In genomic region chr1:52403566-52404115, GRCh38 we compare ENCODE assay signal across 8 cellular contexts. TPM values are rescaled to one million over a fixed set of nuclear protein-coding genes. Genes with fewer than 3 reads are reported as not detected.
DNase-seq lines count a peak whose midpoint lies in the region; ATAC-seq and TF ChIP-seq lines count a peak whose summit lies in the region.

No MANE protein-coding gene starts in this region.

- under 1% methylated on average over 16 of the region's 16 CpGs for WGBS in prostate gland

- intact Hi-C loops in CD4-positive, alpha-beta T cell (cut with DNase I, micrococcal nuclease) = loop anchor here (1.0 to 10.0 kb wide), 10 partner anchors 15 to 521 kb away; partner anchors contain the start of genes BTF3L4 (in 1 of the 2), CC2D1B (in 1 of the 2), ECHDC2 (in 1 of the 2) and SCP2 (in 1 of the 2)
- intact Hi-C loops in prostate gland (cut with DNase I) = loop anchor here (2.0 to 10.0 kb wide), 4 partner anchors 37 to 514 kb away; partner anchors contain the start of genes CC2D1B and ZFYVE9

- TF ChIP-seq POLR2A in prostate gland (IDR thresholded peaks at IDR 0.05) = no peak

- H3K4me1 Mint-ChIP-seq in CD4-positive, alpha-beta T cell (ENCODE audit: low read depth) = peaks cover 43% of the 10 kb centered on the region
- peaks cover 38% of the 10 kb centered on the region for H3K4me1 Mint-ChIP-seq in activated T-cell treated with anti-CD3 and anti-CD28 coated beads, Interleukin-2, amount 50 U/mL, for 72 hours (ENCODE audit: low read depth)

- H3K9ac ChIP-seq in NT2/D1 (ENCODE audit: insufficient read length, low read depth) = peak overlapping the region; percentile 98

- no peaks in the 10 kb centered on the region for H3K9me3 Mint-ChIP-seq in CD4-positive, alpha-beta T cell
- H3K9me3 Mint-ChIP-seq in activated T-cell treated with anti-CD3 and anti-CD28 coated beads, Interleukin-2, amount 50 U/mL, for 72 hours = no peaks in the 10 kb centered on the region

- peak overlapping the region; percentile 45 for H3K27ac ChIP-seq in CD4-positive, alpha-beta T cell (ENCODE audit: low read depth, low read length)
- peak overlapping the region; percentile 91 for H3K27ac ChIP-seq in foreskin keratinocyte
- peak overlapping the region; percentile 43 to 85 for H3K27ac ChIP-seq in prostate gland

- H3K4me1 ChIP-seq in NT2/D1 (ENCODE audit: insufficient read depth, insufficient read length) (no peaks in the 10 kb centered on the region), foreskin keratinocyte (peaks cover 6% of the 10 kb centered on the region), prostate gland (replicated peaks) (no peaks in the 10 kb centered on the region)

- H3K36me3 ChIP-seq in NT2/D1 (ENCODE audit: insufficient read depth, insufficient read length, low read length) (peaks cover 71% of the 10 kb centered on the region), prostate gland (no peaks in the 10 kb centered on the region)

- peak; percentile 52 for ATAC-seq in CD4-positive, alpha-beta T cell (ENCODE audit: poor library complexity)
- ATAC-seq in HG03354 (IDR thresholded peaks at IDR 0.05; ENCODE audit: poor library complexity, severe bottlenecking, unreplicated experiment) = peak; percentile 36
- ATAC-seq in activated T-cell treated with anti-CD3 and anti-CD28 coated beads, Interleukin-2, amount 50 U/mL, for 72 hours (replicated peaks in 1 of 2) = peak; percentile 63 to 70
- ATAC-seq in foreskin keratinocyte = peak; percentile 69

- POLR2A ChIA-PET in CD4-positive, alpha-beta T cell (lab: Charles Lee) = interaction anchor here (0.7 to 3.3 kb wide), 24 partner anchors 15 to 1541 kb away, joined by 3 to 72 read pairs (median 6); partner anchors contain the start of genes BTF3L4, CC2D1B, ECHDC2 and IFT25

- H3K27me3 ChIP-seq in CD4-positive, alpha-beta T cell (ENCODE audit: control insufficient read depth, insufficient read depth, low read length) = no peaks in the 10 kb centered on the region
- no peaks in the 10 kb centered on the region for H3K27me3 ChIP-seq in NT2/D1 (ENCODE audit: insufficient read depth, insufficient read length)
- no peaks in the 10 kb centered on the region for H3K27me3 ChIP-seq in foreskin keratinocyte
- no peaks in the 10 kb centered on the region for H3K27me3 ChIP-seq in prostate gland (replicated peaks; ENCODE audit: insufficient read depth)

- CTCF ChIA-PET in CD4-positive, alpha-beta T cell (lab: Charles Lee) = interaction anchor here (0.8 to 3.1 kb wide), 9 partner anchors 15 to 370 kb away, joined by 3 to 35 read pairs (median 5); partner anchors contain the start of genes CC2D1B, KTI12, SHISAL2A and TUT4

- DNase-seq in CD4-positive, alpha-beta T cell = peak; percentile 1 to 54 (median 30)
- DNase-seq in GM19240 (ENCODE audit: insufficient read length, low spot score) (peak; percentile 31), NT2/D1 (ENCODE audit: low read depth, low spot score) (peak; percentile 94), foreskin keratinocyte (peak; percentile 53 to 74), prostate gland (ENCODE audit: low spot score) (no peak), HT-29 (ENCODE audit: low spot score) (no peak)
- peak; percentile 66 to 67 for DNase-seq in activated T-cell treated with anti-CD3 and anti-CD28 coated beads, Interleukin-2, amount 50 U/mL, for 72 hours

- H3K4me3 ChIP-seq in NT2/D1 (ENCODE audit: insufficient read length, low read depth) (peak overlapping the region; percentile 97), prostate gland (peak overlapping the region; percentile 57 to 65)

- H3K27me3 Mint-ChIP-seq in CD4-positive, alpha-beta T cell = no peaks in the 10 kb centered on the region
- H3K27me3 Mint-ChIP-seq in activated T-cell treated with anti-CD3 and anti-CD28 coated beads, Interleukin-2, amount 50 U/mL, for 72 hours (ENCODE audit: low read depth) = no peaks in the 10 kb centered on the region

- H3K4me3 Mint-ChIP-seq in CD4-positive, alpha-beta T cell = peak overlapping the region; percentile 98
- peak overlapping the region; percentile 99 for H3K4me3 Mint-ChIP-seq in activated T-cell treated with anti-CD3 and anti-CD28 coated beads, Interleukin-2, amount 50 U/mL, for 72 hours

- no peak for TF ChIP-seq CTCF in CD4-positive, alpha-beta T cell (IDR thresholded peaks at IDR 0.05)
- TF ChIP-seq CTCF in foreskin keratinocyte (conservative IDR thresholded peaks at IDR 0.05) = no peak
- no peak for TF ChIP-seq CTCF in prostate gland (IDR thresholded peaks at IDR 0.05)

- H3K9me3 ChIP-seq in CD4-positive, alpha-beta T cell (ENCODE audit: control insufficient read depth, low read length) = no peaks in the 10 kb centered on the region
- no peaks in the 10 kb centered on the region for H3K9me3 ChIP-seq in NT2/D1 (ENCODE audit: insufficient read depth, low read length)
- H3K9me3 ChIP-seq in prostate gland = no peaks in the 10 kb centered on the region

- peaks cover 40% of the 10 kb centered on the region for H3K36me3 Mint-ChIP-seq in CD4-positive, alpha-beta T cell (ENCODE audit: low read depth)
- peaks cover 25 to 50% of the 10 kb centered on the region in 2 donors for H3K36me3 Mint-ChIP-seq in activated T-cell treated with anti-CD3 and anti-CD28 coated beads, Interleukin-2, amount 50 U/mL, for 72 hours (ENCODE audit: insufficient read depth in 2 of 2)

- peak overlapping the region; percentile 99 for H3K27ac Mint-ChIP-seq in CD4-positive, alpha-beta T cell
- H3K27ac Mint-ChIP-seq in activated T-cell treated with anti-CD3 and anti-CD28 coated beads, Interleukin-2, amount 50 U/mL, for 72 hours = peak overlapping the region; percentile 99

RNA-seq across cellular contexts. Expression of gene ORC1, which starts 0.6 kb away (rescaled TPM):
- total RNA-seq in CD4-positive, alpha-beta T cell = 1 to 10 TPM; 1.1 to 1.3 TPM
- total RNA-seq in activated T-cell treated with anti-CD3 and anti-CD28 coated beads, Interleukin-2, amount 50 U/mL, for 72 hours = 10 to 100 TPM; 37.1 to 43.5 TPM
- total RNA-seq in foreskin keratinocyte = 17.7 and 20.6 TPM in 2 replicates
- 8.0 and 10.8 TPM in 2 replicates for polyA plus RNA-seq in foreskin keratinocyte
- total RNA-seq in prostate gland = 1 to 10 TPM; 2.2 to 3.3 TPM
- 19.5 and 20.1 TPM in 2 replicates for total RNA-seq in HT-29 (2014; rRNA removed; shearing (Covaris generic))

RNA-seq across cellular contexts. Expression of gene PRPF38A, which starts 0.8 kb away (rescaled TPM):
- total RNA-seq in CD4-positive, alpha-beta T cell = 10 to 100 TPM; 56.2 to 63.6 TPM
- total RNA-seq in activated T-cell treated with anti-CD3 and anti-CD28 coated beads, Interleukin-2, amount 50 U/mL, for 72 hours = 10 to 100 TPM; 80.5 to 91.8 TPM
- total RNA-seq in foreskin keratinocyte (16.5 and 18.9 TPM in 2 replicates), prostate gland (10 to 100 TPM; 15.3 to 24.8 TPM)
- 19.5 and 20.5 TPM in 2 replicates for polyA plus RNA-seq in foreskin keratinocyte
- 16.6 and 25.1 TPM in 2 replicates for total RNA-seq in HT-29 (2014; rRNA removed; shearing (Covaris generic))

RNA-seq across cellular contexts. Expression of gene CC2D1B, which starts 37.6 kb away (rescaled TPM):
- total RNA-seq in CD4-positive, alpha-beta T cell = 10 to 100 TPM; 46.5 to 47.5 TPM
- total RNA-seq in activated T-cell treated with anti-CD3 and anti-CD28 coated beads, Interleukin-2, amount 50 U/mL, for 72 hours = 10 to 100 TPM; 32.7 to 33.1 TPM
- total RNA-seq in foreskin keratinocyte = 28.6 and 28.8 TPM in 2 replicates
- 17.3 and 18.5 TPM in 2 replicates for polyA plus RNA-seq in foreskin keratinocyte
- 10 to 100 TPM; 24.2 to 43.9 TPM for total RNA-seq in prostate gland
- total RNA-seq in HT-29 (2014; rRNA removed; shearing (Covaris generic)) = 32.5 and 32.9 TPM in 2 replicates

Comparison
In these comparisons a context has a peak if more than half of its experiments do, and no peak if none do; other contexts are left out.
1. DNase-seq: peak in CD4-positive, alpha-beta T cell (10 of 10), GM19240 (single experiment), NT2/D1 (single experiment), activated T-cell treated with anti-CD3 and anti-CD28 coated beads, Interleukin-2, amount 50 U/mL, for 72 hours (2 of 2) and foreskin keratinocyte (2 of 2); none in prostate gland (single experiment) and HT-29 (single experiment).
2. Peak in every context shown above with its lines, with median percentiles within 50 percentile points of each other: ATAC-seq and H3K27ac ChIP-seq.